24 cellular contexts compared by ENCODE assay signal in the genomic region with DNA sequence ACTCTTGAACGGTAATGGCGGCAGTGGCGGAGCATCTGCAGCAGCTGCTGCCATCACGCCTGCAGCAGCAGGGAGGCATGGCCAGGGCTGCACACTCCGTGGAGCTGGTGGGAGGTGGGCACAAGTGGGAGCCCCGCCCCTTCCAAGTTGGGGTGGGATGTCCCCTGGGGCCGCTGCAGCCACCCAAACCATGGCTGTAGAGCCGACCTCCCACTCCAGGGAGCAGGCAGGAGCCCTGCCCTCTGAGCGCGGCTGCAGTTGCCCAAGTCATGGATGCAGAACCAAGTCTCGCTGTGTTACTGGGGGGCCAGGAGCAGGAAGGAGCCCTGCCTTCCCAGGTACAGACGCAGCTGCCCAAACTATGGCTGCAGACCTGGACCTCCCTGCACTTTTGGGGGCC.
"Had no signal": no experiment of that assay in that cellular context is flagged by ENCODE, and none has a peak within 500 bp of the region (broad histone marks: within the 10 kb centered on the region; RNA-seq: fewer than 3 reads in every experiment).

No MANE protein-coding gene starts in this region.

- H3K36me3 Mint-ChIP-seq: stimulated activated effector memory CD8-positive, alpha-beta T cell treated with anti-CD3 and anti-CD28 coated beads, Interleukin-12 subunit alpha, Interleukin-12 subunit beta, amount 100 ng/mL, for 72 hours had no signal

- H3K27me3 Mint-ChIP-seq: memory B cell had no signal

- H3K27ac ChIP-seq: left ventricle myocardium inferior, pancreas, prostate gland, spleen, tibial nerve, upper lobe of left lung, vagina had no signal

- H3K4me3 Mint-ChIP-seq: immature natural killer cell; memory B cell; naive thymus-derived CD4-positive, alpha-beta T cell; natural killer cell treated with Interleukin-12 subunit alpha and Interleukin-12 subunit beta and Interleukin-15 and Interleukin-18, amount 100 ng/mL, for 72 hours; stimulated activated effector memory CD8-positive, alpha-beta T cell treated with anti-CD3 and anti-CD28 coated beads, Interleukin-12 subunit alpha, Interleukin-12 subunit beta, amount 100 ng/mL, for 72 hours; stimulated activated naive CD8-positive, alpha-beta T cell treated with anti-CD3 and anti-CD28 coated beads, Interleukin-15, amount 100 ng/mL, for 72 hours had no signal

- H3K9me3 ChIP-seq: mucosa of descending colon, pancreas, prostate gland, upper lobe of left lung, vagina had no signal

- H3K4me1 ChIP-seq: left ventricle myocardium inferior, pancreas, prostate gland, spleen, tibial nerve, upper lobe of left lung, vagina had no signal

- H3K4me3 ChIP-seq: left ventricle myocardium inferior, mucosa of descending colon, pancreas, prostate gland, spleen, tibial nerve, upper lobe of left lung, vagina had no signal

- ATAC-seq: mucosa of descending colon; naive thymus-derived CD4-positive, alpha-beta T cell; pancreas; right cardiac atrium; sciatic nerve; stimulated activated effector memory CD8-positive, alpha-beta T cell treated with anti-CD3 and anti-CD28 coated beads, Interleukin-12 subunit alpha, Interleukin-12 subunit beta, amount 100 ng/mL, for 72 hours; stimulated activated naive CD8-positive, alpha-beta T cell treated with anti-CD3 and anti-CD28 coated beads, Interleukin-15, amount 100 ng/mL, for 72 hours had no signal

- H3K27me3 ChIP-seq: pancreas, tibial nerve, upper lobe of left lung, vagina had no signal

- DNase-seq: hypothalamus; immature natural killer cell; left ventricle myocardium inferior; midbrain; mucosa of descending colon; naive thymus-derived CD4-positive, alpha-beta T cell; nucleus accumbens; pancreas; retina; right cardiac atrium; small intestine; spleen; stimulated activated CD4-positive, alpha-beta T cell treated with anti-CD3 and anti-CD28 coated beads, Interleukin-4, amount 100 ng/mL, for 24 hours; stimulated activated naive CD4-positive, alpha-beta T cell treated with Interleukin-2 at 50 U/mL for 16 hours; stimulated activated naive CD8-positive, alpha-beta T cell treated with anti-CD3 and anti-CD28 coated beads, Interleukin-15, amount 100 ng/mL, for 72 hours; substantia nigra had no signal

- H3K4me1 Mint-ChIP-seq: immature natural killer cell; memory B cell; naive thymus-derived CD4-positive, alpha-beta T cell; stimulated activated effector memory CD8-positive, alpha-beta T cell treated with anti-CD3 and anti-CD28 coated beads, Interleukin-12 subunit alpha, Interleukin-12 subunit beta, amount 100 ng/mL, for 72 hours; stimulated activated naive CD8-positive, alpha-beta T cell treated with anti-CD3 and anti-CD28 coated beads, Interleukin-15, amount 100 ng/mL, for 72 hours had no signal

- H3K36me3 ChIP-seq: left ventricle myocardium inferior, pancreas, prostate gland, spleen, tibial nerve, upper lobe of left lung, vagina had no signal

- H3K27ac Mint-ChIP-seq: immature natural killer cell; memory B cell; naive thymus-derived CD4-positive, alpha-beta T cell; natural killer cell treated with Interleukin-12 subunit alpha and Interleukin-12 subunit beta and Interleukin-15 and Interleukin-18, amount 100 ng/mL, for 72 hours; stimulated activated effector memory CD8-positive, alpha-beta T cell treated with anti-CD3 and anti-CD28 coated beads, Interleukin-12 subunit alpha, Interleukin-12 subunit beta, amount 100 ng/mL, for 72 hours; stimulated activated naive CD8-positive, alpha-beta T cell treated with anti-CD3 and anti-CD28 coated beads, Interleukin-15, amount 100 ng/mL, for 72 hours had no signal
